Comparison of ENCODE assay signal across 1 cellular context in genomic region chr6:900716-901605, GRCh38.
TF ChIP-seq lines count a peak whose summit lies in the region.

No MANE protein-coding gene starts in this region.

TF ChIP-seq in HepG2, 621 proteins besides CTCF, POLR2A, EP300 and RAD21 (continued from another document and continues in another):
- TF ChIP-seq ZNF720 (CRISPR knock-in tag; IDR thresholded peaks at IDR 0.05) (no peak), ZSCAN9 (CRISPR knock-in tag; IDR thresholded peaks at IDR 0.05; ENCODE audit: borderline replicate concordance) (0 out of 2 replicates have a peak, but pooled peaks have one; percentile 16), SALL2 (CRISPR knock-in tag; IDR thresholded peaks at IDR 0.05) (peak; percentile 88), PRDM4 (CRISPR knock-in tag; IDR thresholded peaks at IDR 0.05; ENCODE audit: borderline replicate concordance) (no peak), FOXK1 (CRISPR knock-in tag; IDR thresholded peaks at IDR 0.05; ENCODE audit: borderline replicate concordance, low read depth) (no peak), GMEB2 (CRISPR knock-in tag; IDR thresholded peaks at IDR 0.05; ENCODE audit: low read depth) (no peak), ZNF788 (CRISPR knock-in tag; IDR thresholded peaks at IDR 0.05; ENCODE audit: borderline replicate concordance) (no peak), NFE2L2 (IDR thresholded peaks at IDR 0.05; ENCODE audit: low read length) (0 out of 2 replicates have a peak, but pooled peaks have one; percentile 15), ZSCAN21 (CRISPR knock-in tag; IDR thresholded peaks at IDR 0.05; ENCODE audit: borderline replicate concordance) (0 out of 2 replicates have a peak, but pooled peaks have one; percentile 46), GATAD1 (CRISPR knock-in tag; IDR thresholded peaks at IDR 0.05) (no peak), HNRNPK (IDR thresholded peaks at IDR 0.05; ENCODE audit: low read depth, low read length, poor library complexity, severe bottlenecking) (no peak), TCF7L2 (IDR thresholded peaks at IDR 0.05; ENCODE audit: low read depth, low read length) (no peak), GATA4 (IDR thresholded peaks at IDR 0.05; ENCODE audit: borderline replicate concordance, low read depth) (peak; percentile 48; the same call in 1 of the 2 replicates), ZMYM4 (CRISPR knock-in tag; IDR thresholded peaks at IDR 0.05) (no peak), ZFP1 (CRISPR knock-in tag; IDR thresholded peaks at IDR 0.05) (no peak), FOXM1 (CRISPR knock-in tag; IDR thresholded peaks at IDR 0.05) (no peak), ZNF143 (CRISPR knock-in tag; IDR thresholded peaks at IDR 0.05) (0 out of 2 replicates have a peak, but pooled peaks have one; percentile 28), ZNF775 (CRISPR knock-in tag; IDR thresholded peaks at IDR 0.05; ENCODE audit: borderline replicate concordance) (no peak), ESRRA (CRISPR knock-in tag; IDR thresholded peaks at IDR 0.05; ENCODE audit: low read depth) (no peak), SNRNP70 (IDR thresholded peaks at IDR 0.05; ENCODE audit: low read depth, low read length) (no peak), CBX2 (IDR thresholded peaks at IDR 0.05; ENCODE audit: low read depth, low read length) (no peak), CBX2 (CRISPR knock-in tag; IDR thresholded peaks at IDR 0.05; ENCODE audit: low read depth) (no peak), ZKSCAN8 (CRISPR knock-in tag; IDR thresholded peaks at IDR 0.05; ENCODE audit: borderline replicate concordance) (no peak), KLF9 (CRISPR knock-in tag; IDR thresholded peaks at IDR 0.05; ENCODE audit: low read depth) (no peak), JUND (CRISPR knock-in tag; IDR thresholded peaks at IDR 0.05) (no peak), PPARG (CRISPR knock-in tag; conservative IDR thresholded peaks at IDR 0.05) (no peak; the same call in 1 of the 2 replicates), GABPB1 (CRISPR knock-in tag; IDR thresholded peaks at IDR 0.05) (no peak; the same call in 1 of the 2 replicates), ZC3H13 (CRISPR knock-in tag; IDR thresholded peaks at IDR 0.05) (no peak), ZSCAN29 (CRISPR knock-in tag; conservative IDR thresholded peaks at IDR 0.05) (peak; percentile 73; the same call in 1 of the 2 replicates), ZNF230 (CRISPR knock-in tag; IDR thresholded peaks at IDR 0.05) (0 out of 2 replicates have a peak, but pooled peaks have one; percentile 23), YEATS2 (CRISPR knock-in tag; IDR thresholded peaks at IDR 0.05; ENCODE audit: borderline replicate concordance) (no peak), ZNF670 (CRISPR knock-in tag; IDR thresholded peaks at IDR 0.05; ENCODE audit: borderline replicate concordance) (peak; percentile 91), ZNF430 (CRISPR knock-in tag; IDR thresholded peaks at IDR 0.05) (no peak), ZNF607 (CRISPR knock-in tag; IDR thresholded peaks at IDR 0.05; ENCODE audit: borderline replicate concordance) (no peak), REST (IDR thresholded peaks at IDR 0.05; ENCODE audit: borderline replicate concordance in 1 of 2, low read depth in 1 of 2, low read length in 2 of 2) (no peak), RARG (CRISPR knock-in tag; IDR thresholded peaks at IDR 0.05; ENCODE audit: low read depth) (0 out of 2 replicates have a peak, but pooled peaks have one; percentile 71), ZNF766 (CRISPR knock-in tag; IDR thresholded peaks at IDR 0.05; ENCODE audit: borderline replicate concordance) (peak; percentile 37; the same call in 1 of the 2 replicates), NR1H2 (CRISPR knock-in tag; IDR thresholded peaks at IDR 0.05; ENCODE audit: borderline replicate concordance, low read depth) (no peak), ZNF274 (CRISPR knock-in tag; IDR thresholded peaks at IDR 0.05) (no peak), ZSCAN30 (CRISPR knock-in tag; IDR thresholded peaks at IDR 0.05) (no peak), NFYC (CRISPR knock-in tag; IDR thresholded peaks at IDR 0.05) (no peak), NFIC (IDR thresholded peaks at IDR 0.05; ENCODE audit: low read length) (peak; percentile 83), NFATC3 (CRISPR knock-in tag; IDR thresholded peaks at IDR 0.05) (no peak), ZBTB26 (CRISPR knock-in tag; IDR thresholded peaks at IDR 0.05; ENCODE audit: borderline replicate concordance) (no peak), NAIF1 (CRISPR knock-in tag; IDR thresholded peaks at IDR 0.05; ENCODE audit: borderline replicate concordance) (no peak; the same call in 1 of the 2 replicates), ZNF572 (CRISPR knock-in tag; IDR thresholded peaks at IDR 0.05) (no peak), ZNF563 (CRISPR knock-in tag; IDR thresholded peaks at IDR 0.05) (no peak), ZHX1 (CRISPR knock-in tag; IDR thresholded peaks at IDR 0.05; ENCODE audit: low read depth) (peak; percentile 62; the same call in 1 of the 2 replicates)
- TF ChIP-seq, protein P1, sequence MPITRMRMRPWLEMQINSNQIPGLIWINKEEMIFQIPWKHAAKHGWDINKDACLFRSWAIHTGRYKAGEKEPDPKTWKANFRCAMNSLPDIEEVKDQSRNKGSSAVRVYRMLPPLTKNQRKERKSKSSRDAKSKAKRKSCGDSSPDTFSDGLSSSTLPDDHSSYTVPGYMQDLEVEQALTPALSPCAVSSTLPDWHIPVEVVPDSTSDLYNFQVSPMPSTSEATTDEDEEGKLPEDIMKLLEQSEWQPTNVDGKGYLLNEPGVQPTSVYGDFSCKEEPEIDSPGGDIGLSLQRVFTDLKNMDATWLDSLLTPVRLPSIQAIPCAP (CRISPR knock-in tag; IDR thresholded peaks at IDR 0.05; ENCODE audit: low read depth) = no peak
- TF ChIP-seq, protein P2, sequence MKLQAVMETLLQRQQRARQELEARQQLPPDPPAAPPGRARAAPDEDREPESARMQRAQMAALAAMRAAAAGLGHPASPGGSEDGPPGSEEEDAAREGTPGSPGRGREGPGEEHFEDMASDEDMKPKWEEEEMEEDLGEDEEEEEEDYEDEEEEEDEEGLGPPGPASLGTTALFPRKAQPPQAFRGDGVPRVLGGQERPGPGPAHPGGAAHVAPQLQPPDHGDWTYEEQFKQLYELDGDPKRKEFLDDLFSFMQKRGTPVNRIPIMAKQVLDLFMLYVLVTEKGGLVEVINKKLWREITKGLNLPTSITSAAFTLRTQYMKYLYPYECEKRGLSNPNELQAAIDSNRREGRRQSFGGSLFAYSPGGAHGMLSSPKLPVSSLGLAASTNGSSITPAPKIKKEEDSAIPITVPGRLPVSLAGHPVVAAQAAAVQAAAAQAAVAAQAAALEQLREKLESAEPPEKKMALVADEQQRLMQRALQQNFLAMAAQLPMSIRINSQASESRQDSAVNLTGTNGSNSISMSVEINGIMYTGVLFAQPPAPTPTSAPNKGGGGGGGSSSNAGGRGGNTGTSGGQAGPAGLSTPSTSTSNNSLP (IDR thresholded peaks at IDR 0.05; ENCODE audit: low read depth, low read length) = peak; percentile 60; the same call in 1 of the 2 replicates
- TF ChIP-seq, protein P3, sequence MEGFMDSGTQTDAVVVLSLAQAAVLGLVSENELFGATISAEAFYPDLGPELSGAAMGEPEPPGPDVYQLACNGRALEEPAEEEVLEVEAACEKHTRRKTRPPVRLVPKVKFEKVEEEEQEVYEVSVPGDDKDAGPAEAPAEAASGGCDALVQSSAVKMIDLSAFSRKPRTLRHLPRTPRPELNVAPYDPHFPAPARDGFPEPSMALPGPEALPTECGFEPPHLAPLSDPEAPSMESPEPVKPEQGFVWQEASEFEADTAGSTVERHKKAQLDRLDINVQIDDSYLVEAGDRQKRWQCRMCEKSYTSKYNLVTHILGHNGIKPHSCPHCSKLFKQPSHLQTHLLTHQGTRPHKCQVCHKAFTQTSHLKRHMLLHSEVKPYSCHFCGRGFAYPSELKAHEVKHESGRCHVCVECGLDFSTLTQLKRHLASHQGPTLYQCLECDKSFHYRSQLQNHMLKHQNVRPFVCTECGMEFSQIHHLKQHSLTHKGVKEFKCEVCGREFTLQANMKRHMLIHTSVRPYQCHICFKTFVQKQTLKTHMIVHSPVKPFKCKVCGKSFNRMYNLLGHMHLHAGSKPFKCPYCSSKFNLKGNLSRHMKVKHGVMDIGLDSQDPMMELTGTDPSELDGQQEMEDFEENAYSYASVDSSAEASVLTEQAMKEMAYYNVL (CRISPR knock-in tag; IDR thresholded peaks at IDR 0.05; ENCODE audit: borderline replicate concordance) = no peak
